26 cellular contexts compared by ENCODE assay signal in the genomic region with DNA sequence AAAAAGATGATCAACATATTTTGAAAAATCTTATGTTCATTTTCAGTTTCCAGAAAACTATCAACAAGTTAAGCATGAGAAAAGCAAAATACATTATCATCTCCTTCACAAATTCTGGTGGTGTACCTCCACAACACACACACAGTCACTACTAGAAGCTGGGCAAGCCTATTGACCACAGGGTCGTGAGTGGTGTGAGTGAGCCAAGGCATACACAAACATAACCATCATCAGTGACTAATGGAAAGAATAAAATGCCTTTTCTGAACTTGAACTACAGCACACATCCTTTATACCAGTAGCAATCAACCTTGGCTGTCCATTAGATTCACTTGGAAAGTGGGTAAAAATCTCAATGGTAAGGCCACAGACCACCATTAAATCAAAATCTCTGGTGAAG.
DNase-seq lines count a peak whose midpoint lies in the region; ATAC-seq, FAIRE-seq and TF ChIP-seq lines count a peak whose summit lies in the region.
"Had no signal": no experiment of that assay in that cellular context is flagged by ENCODE, and none has a peak within 500 bp of the region (broad histone marks: within the 10 kb centered on the region; RNA-seq: fewer than 3 reads in every experiment).

No MANE protein-coding gene starts in this region.

- H4K20me1 ChIP-seq in smooth muscle cell (ENCODE audit: low read depth) = no peaks in the 10 kb centered on the region

- FAIRE-seq in A549 (lab: Jason Lieb, UNC) = peak; percentile 7
- FAIRE-seq: H1, HTR-8/SVneo had no signal

- no peaks in the 10 kb centered on the region for H3K4me1 ChIP-seq in A549
- H3K4me1 ChIP-seq in smooth muscle cell (ENCODE audit: low read depth) = no peaks in the 10 kb centered on the region
- H3K4me1 ChIP-seq: BE2C, SJCRH30 had no signal

- CTCF ChIA-PET in A549 (lab: Yijun Ruan, JAX) = interaction anchor here (0.5 kb wide), 1 partner anchor 37 kb away, joined by 3 read pairs; no protein-coding TSS in a partner anchor

- no peak for DNase-seq in A549 (ENCODE audit: low read depth in 1 of 2, low spot score in 1 of 2)
- peak; percentile 12 for DNase-seq in astrocyte of the hippocampus (ENCODE audit: low read depth, low spot score)
- DNase-seq in fibroblast of peridontal ligament (ENCODE audit: extremely low read depth) = peak; percentile 25
- DNase-seq in renal cortical epithelial cell (ENCODE audit: low read depth) = peak; percentile 63
- no peak for DNase-seq in smooth muscle cell (lab: John Stamatoyannopoulos, UW; ENCODE audit: unreplicated experiment)
- DNase-seq in DMS53 (lab: John Stamatoyannopoulos, UW) = no peak
- DNase-seq: ACHN, BE2C, Calu3, DND-41, HCEC 1CT, KG1, MM.1S, NCI-H1092, NCI-H1417 treated with DMSO at 0.1 percent for 48 hours, NCI-H1694 treated with DMSO at 0.1 percent for 48 hours, NCI-H2081, NCI-H2227 treated with DMSO at 0.1 percent for 48 hours, NCI-H526 treated with DMSO at 0.1 percent for 48 hours, PC-9, SJCRH30 had no signal

- H2AFZ ChIP-seq in smooth muscle cell (ENCODE audit: low read depth) = no peak overlapping the region
- H2AFZ ChIP-seq: PC-9 had no signal

- no peaks in the 10 kb centered on the region for H3K27me3 ChIP-seq in smooth muscle cell (ENCODE audit: low read depth)
- H3K27me3 ChIP-seq: BE2C, SJCRH30 had no signal

- H3F3A ChIP-seq in smooth muscle cell (ENCODE audit: low read depth) = no peaks in the 10 kb centered on the region

- no peaks in the 10 kb centered on the region for H3K36me3 ChIP-seq in smooth muscle cell (ENCODE audit: low read depth)
- H3K36me3 ChIP-seq: BE2C, SJCRH30 had no signal

- no peak overlapping the region for H3K27ac ChIP-seq in A549
- H3K27ac ChIP-seq in smooth muscle cell (ENCODE audit: low read depth) = no peak overlapping the region
- H3K27ac ChIP-seq: 22Rv1, PC-9, SJCRH30 had no signal

- TF ChIP-seq CTCF in A549 (IDR thresholded peaks at IDR 0.05) (no peak), smooth muscle cell (IDR thresholded peaks at IDR 0.05; ENCODE audit: borderline replicate concordance, insufficient read depth, poor library complexity, severe bottlenecking) (no peak)

- H3K4me3 ChIP-seq in A549 = no peak overlapping the region
- no peak overlapping the region for H3K4me3 ChIP-seq in smooth muscle cell
- H3K4me3 ChIP-seq: PC-9, SJCRH30 had no signal

- no peaks in the 10 kb centered on the region for H3K79me2 ChIP-seq in smooth muscle cell (ENCODE audit: low read depth)

- no peaks in the 10 kb centered on the region for H3K9me3 ChIP-seq in A549
- no peaks in the 10 kb centered on the region for H3K9me3 ChIP-seq in smooth muscle cell (replicated peaks; ENCODE audit: low read depth)
- H3K9me3 ChIP-seq: BE2C, SJCRH30 had no signal

- H3K4me2 ChIP-seq in A549 (no peak overlapping the region), smooth muscle cell (no peak overlapping the region)
- H3K4me2 ChIP-seq: PC-9 had no signal

- ATAC-seq in A549 (no peak), GM18505 (IDR thresholded peaks at IDR 0.05; ENCODE audit: unreplicated experiment) (no peak)
- ATAC-seq: Right ventricle myocardium inferior had no signal

- H3K9ac ChIP-seq in smooth muscle cell (ENCODE audit: low read depth) = no peak overlapping the region

- 0% methylated on average over 1 of the region's 1 CpG for WGBS in A549 (ENCODE audit: missing lambda C conversion rate)
- WGBS in smooth muscle cell (ENCODE audit: low lambda C conversion rate) = 32% methylated on average over 1 of the region's 1 CpG

- TF ChIP-seq POLR2A in A549 (IDR thresholded peaks at IDR 0.05; ENCODE audit: low read length) (no peak), GM18505 (IDR thresholded peaks at IDR 0.05; ENCODE audit: borderline replicate concordance, extremely low read depth, insufficient read depth, insufficient read length) (no peak)

- no peak for TF ChIP-seq EP300 in A549 (IDR thresholded peaks at IDR 0.05)

- POLR2A ChIA-PET in A549 (lab: Yijun Ruan, JAX) = no interaction called here

- no peak for TF ChIP-seq RAD21 in A549 (conservative IDR thresholded peaks at IDR 0.05 in 1 of 2, IDR thresholded peaks at IDR 0.05 in 1 of 2)

TF ChIP-seq in A549, 52 proteins besides CTCF, POLR2A, EP300 and RAD21:
- TF ChIP-seq JUNB (IDR thresholded peaks at IDR 0.05) = no peak
- TF ChIP-seq HOXB5 (CRISPR knock-in tag; IDR thresholded peaks at IDR 0.05) = no peak
- no peak for TF ChIP-seq ESRRA (IDR thresholded peaks at IDR 0.05; ENCODE audit: borderline replicate concordance, low read length)
- TF ChIP-seq, protein P1, sequence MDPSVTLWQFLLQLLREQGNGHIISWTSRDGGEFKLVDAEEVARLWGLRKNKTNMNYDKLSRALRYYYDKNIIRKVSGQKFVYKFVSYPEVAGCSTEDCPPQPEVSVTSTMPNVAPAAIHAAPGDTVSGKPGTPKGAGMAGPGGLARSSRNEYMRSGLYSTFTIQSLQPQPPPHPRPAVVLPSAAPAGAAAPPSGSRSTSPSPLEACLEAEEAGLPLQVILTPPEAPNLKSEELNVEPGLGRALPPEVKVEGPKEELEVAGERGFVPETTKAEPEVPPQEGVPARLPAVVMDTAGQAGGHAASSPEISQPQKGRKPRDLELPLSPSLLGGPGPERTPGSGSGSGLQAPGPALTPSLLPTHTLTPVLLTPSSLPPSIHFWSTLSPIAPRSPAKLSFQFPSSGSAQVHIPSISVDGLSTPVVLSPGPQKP (IDR thresholded peaks at IDR 0.05; ENCODE audit: low read depth, low read length) = no peak
- TF ChIP-seq RCOR1 (IDR thresholded peaks at IDR 0.05; ENCODE audit: low read depth, low read length) = no peak
- TF ChIP-seq CEBPB (IDR thresholded peaks at IDR 0.05) = no peak
- TF ChIP-seq TFCP2L1 (CRISPR knock-in tag; IDR thresholded peaks at IDR 0.05) = no peak
- no peak for TF ChIP-seq RFX5 (IDR thresholded peaks at IDR 0.05)
- no peak for TF ChIP-seq MAX (IDR thresholded peaks at IDR 0.05)
- no peak for TF ChIP-seq MYC (IDR thresholded peaks at IDR 0.05; ENCODE audit: borderline replicate concordance, low read length)
TF ChIP-seq in A549: peak in this region for 0.

Comparison
In these comparisons a context has a peak if more than half of its experiments do, and no peak if none do; other contexts are left out.
1. DNase-seq: peak in astrocyte of the hippocampus (single experiment), fibroblast of peridontal ligament (single experiment) and renal cortical epithelial cell (single experiment); none in A549 (0 of 2), smooth muscle cell (single experiment) and DMS53 (single experiment).